ENCODE assay signal across 8 cellular contexts in the genomic region with DNA sequence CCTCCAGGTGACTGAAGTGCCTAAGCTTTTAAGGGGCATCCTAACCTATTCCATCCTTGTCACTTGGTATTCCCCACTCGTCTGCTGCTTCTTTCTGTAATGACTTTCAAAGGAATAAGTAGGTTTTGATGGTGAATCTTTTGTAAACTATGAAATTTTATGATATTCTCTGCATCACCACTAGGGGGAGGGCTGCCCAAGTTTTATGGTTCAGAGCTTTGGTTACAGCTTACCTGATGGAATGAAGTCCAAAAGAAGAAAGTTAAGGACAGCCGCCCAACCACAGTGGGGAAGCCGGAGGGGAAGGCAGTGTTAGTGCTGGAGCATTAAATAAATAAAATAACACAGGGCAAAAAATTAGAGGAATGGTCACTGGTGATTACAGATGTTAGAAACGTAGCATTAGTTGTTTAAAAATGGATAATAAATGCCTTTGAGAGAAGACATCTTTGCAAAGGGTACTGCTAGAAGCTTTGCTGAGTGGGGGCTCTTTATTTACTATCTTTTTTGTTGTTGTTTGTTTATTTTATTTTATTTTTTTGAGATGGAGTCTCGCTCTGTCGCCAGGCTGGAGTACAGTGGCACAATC.
DNase-seq lines count a peak whose midpoint lies in the region; ATAC-seq, FAIRE-seq and TF ChIP-seq lines count a peak whose summit lies in the region.

No MANE protein-coding gene starts in this region.

- no peak overlapping the region for H3K27ac Mint-ChIP-seq in neural crest cell (ENCODE audit: unreplicated experiment)

- DNase-seq in cardiac muscle cell (ENCODE audit: low read depth in 1 of 2, low spot score in 1 of 2) (peak; percentile 33 to 55), left ventricle myocardium superior (no peak), RKO (ENCODE audit: low spot score) (peak; percentile 34), H1 (ENCODE audit: low read depth in 1 of 2, low spot score in 2 of 2) (peak; percentile 29 to 63), neural crest cell (ENCODE audit: low read depth, low spot score) (peak; percentile 42)
- DNase-seq in activated CD8-positive, alpha-beta memory T cell treated with anti-CD3 and anti-CD28 coated beads, Interleukin-2, amount 50 U/mL, for 48 hours: no peak

- TF ChIP-seq EP300 in H1 (IDR thresholded peaks at IDR 0.05; ENCODE audit: borderline replicate concordance in 1 of 2, low read depth in 2 of 2, low read length in 2 of 2): no peak

- H3K36me3 ChIP-seq in cardiac muscle cell (no peaks in the 10 kb centered on the region), H1 (ENCODE audit: control insufficient read depth in 2 of 4, insufficient read depth in 4 of 4, low read length in 3 of 4) (no peaks in the 10 kb centered on the region)

- no peak for FAIRE-seq in H1 (lab: Jason Lieb, UNC)

- H3K4me3 Mint-ChIP-seq in neural crest cell: no peak overlapping the region

- H3K9ac ChIP-seq in H1 (replicated peaks in 1 of 4; ENCODE audit: extremely low read depth in 1 of 4, low read depth in 3 of 4, low read length in 3 of 4): no peak overlapping the region

- no peak overlapping the region for H2BK15ac ChIP-seq in H1 (ENCODE audit: low read length)

- WGBS in H1 (ENCODE audit: extremely low coverage in 1 of 2, insufficient coverage in 1 of 2, insufficient read length in 1 of 2, insufficient replicate concordance in 2 of 2, low coverage in 1 of 2, low lambda C conversion rate in 2 of 2, missing lambda C conversion rate in 1 of 2), 2 experiments: 82% methylated on average over 6 of the region's 6 CpGs; no CpG with 5 or more reads in 1 of the 2 experiments

- H3K27ac ChIP-seq in cardiac muscle cell: no peak overlapping the region
- H3K27ac ChIP-seq in H1 (ENCODE audit: low read depth, low read length): no peak overlapping the region

- no peak overlapping the region for H3K4me2 ChIP-seq in H1 (ENCODE audit: insufficient read depth in 1 of 2, low read depth in 2 of 2, low read length in 2 of 2)

- no peak overlapping the region for H2BK12ac ChIP-seq in H1 (ENCODE audit: low read depth, low read length)

- no peaks in the 10 kb centered on the region for H3K36me3 Mint-ChIP-seq in neural crest cell (ENCODE audit: low read depth)

- H3K56ac ChIP-seq in H1 (replicated peaks; ENCODE audit: insufficient read length, low read depth, low read length): no peak overlapping the region

- CTCF ChIA-PET in H1 (lab: Charles Lee; ENCODE audit: partially characterized antibody): interaction anchor here (0.6 to 4.4 kb wide), 49 partner anchors 8 to 742 kb away, joined by 3 to 27 read pairs (median 4); partner anchors contain the start of gene GBA3

- no peak overlapping the region for H2BK120ac ChIP-seq in H1 (replicated peaks; ENCODE audit: low read depth, low read length)

- no peak overlapping the region for H3K14ac ChIP-seq in H1 (ENCODE audit: insufficient read length)

- intact Hi-C loops in left ventricle myocardium superior (cut with micrococcal nuclease): no loop called here

- H3K27me3 ChIP-seq in cardiac muscle cell (no peaks in the 10 kb centered on the region), H1 (replicated peaks in 1 of 4; ENCODE audit: control insufficient read depth in 3 of 4, extremely low read depth in 1 of 4, insufficient read depth in 3 of 4, low read length in 3 of 4) (no peaks in the 10 kb centered on the region)

- POLR2A ChIA-PET in H1 (lab: Charles Lee; ENCODE audit: partially characterized antibody): no interaction called here

- TF ChIP-seq CTCF in cardiac muscle cell (IDR thresholded peaks at IDR 0.05; ENCODE audit: low read depth, low read length) (peak; percentile 72), H1 (IDR thresholded peaks at IDR 0.05; ENCODE audit: control extremely low read depth in 1 of 3, insufficient read depth in 1 of 3, low read depth in 1 of 3, low read length in 3 of 3) (peak in 2 of 3 experiments; percentile 54 to 63; a peak in 2 of 4 replicates), neural crest cell (conservative IDR thresholded peaks at IDR 0.05) (peak; percentile 87)

- H4K91ac ChIP-seq in H1 (replicated peaks; ENCODE audit: insufficient read length, low read length): no peak overlapping the region

- H3K23ac ChIP-seq in H1 (ENCODE audit: insufficient read length): no peak overlapping the region

- no peaks in the 10 kb centered on the region for H3K79me2 ChIP-seq in H1 (ENCODE audit: control insufficient read depth in 1 of 2, insufficient read depth in 2 of 2, low read length in 2 of 2)

- H4K20me1 ChIP-seq in H1 (replicated peaks in 1 of 2; ENCODE audit: control insufficient read depth in 1 of 2, insufficient read depth in 2 of 2, low read length in 2 of 2): no peaks in the 10 kb centered on the region

- no peak overlapping the region for H4K5ac ChIP-seq in H1 (ENCODE audit: insufficient read length, low read depth, low read length)

- ATAC-seq in left ventricle myocardium superior (no peak), HG03460 (IDR thresholded peaks at IDR 0.05; ENCODE audit: unreplicated experiment) (peak; percentile 57), HG03520 (IDR thresholded peaks at IDR 0.05; ENCODE audit: unreplicated experiment) (no peak)

- no peaks in the 10 kb centered on the region for H3K9me3 Mint-ChIP-seq in neural crest cell

- H2BK5ac ChIP-seq in H1 (ENCODE audit: low read depth, low read length): no peak overlapping the region

- H3K9me3 ChIP-seq in cardiac muscle cell (ENCODE audit: low read depth): no peaks in the 10 kb centered on the region
- no peaks in the 10 kb centered on the region for H3K9me3 ChIP-seq in H1 (ENCODE audit: insufficient read depth in 2 of 2, low read depth in 1 of 2, low read length in 1 of 2)

- no peak overlapping the region for H2AFZ ChIP-seq in H1 (ENCODE audit: low read length)

- TF ChIP-seq POLR2A in H1 (IDR thresholded peaks at IDR 0.05; ENCODE audit: control extremely low read depth in 1 of 2, low read depth in 2 of 2, low read length in 2 of 2): no peak

- peaks cover 9% of the 10 kb centered on the region for H3K4me1 ChIP-seq in cardiac muscle cell (ENCODE audit: low read depth)
- no peaks in the 10 kb centered on the region for H3K4me1 ChIP-seq in H1 (replicated peaks in 1 of 4; ENCODE audit: control insufficient read depth in 3 of 4, insufficient read depth in 4 of 4, low read length in 3 of 4)

- H3K18ac ChIP-seq in H1 (ENCODE audit: extremely low read depth, low read length): no peak overlapping the region

- H3K27me3 Mint-ChIP-seq in neural crest cell (ENCODE audit: low read depth): no peaks in the 10 kb centered on the region

- no peak overlapping the region for H2AK5ac ChIP-seq in H1 (ENCODE audit: low read depth, low read length)

- H2BK20ac ChIP-seq in H1 (ENCODE audit: low read length): no peak overlapping the region

- peaks cover 16% of the 10 kb centered on the region for H3K4me1 Mint-ChIP-seq in neural crest cell

- H3K23me2 ChIP-seq in H1 (ENCODE audit: low read depth, low read length): peaks cover 3% of the 10 kb centered on the region; the same call in 1 of the 2 replicates

- H3K4me3 ChIP-seq in cardiac muscle cell: no peak overlapping the region
- no peak overlapping the region for H3K4me3 ChIP-seq in H1 (ENCODE audit: extremely low read depth in 1 of 4, insufficient read depth in 2 of 4, low read depth in 3 of 4, low read length in 4 of 4)

- H4K8ac ChIP-seq in H1 (ENCODE audit: extremely low read depth, insufficient read depth, low read length): no peak overlapping the region

- no peaks in the 10 kb centered on the region for H3K79me1 ChIP-seq in H1 (ENCODE audit: low read depth, low read length)

- TF ChIP-seq RAD21 in H1 (IDR thresholded peaks at IDR 0.05 in 1 of 2, conservative IDR thresholded peaks at IDR 0.05 in 1 of 2; ENCODE audit: low read depth in 2 of 2, low read length in 2 of 2): peak; percentile 71 to 72

- H3K4ac ChIP-seq in H1 (replicated peaks; ENCODE audit: insufficient read length, low read depth, low read length): no peak overlapping the region

TF ChIP-seq in H1, 55 proteins besides CTCF, POLR2A, EP300 and RAD21 (continues in another document):
- TF ChIP-seq, protein P1, sequence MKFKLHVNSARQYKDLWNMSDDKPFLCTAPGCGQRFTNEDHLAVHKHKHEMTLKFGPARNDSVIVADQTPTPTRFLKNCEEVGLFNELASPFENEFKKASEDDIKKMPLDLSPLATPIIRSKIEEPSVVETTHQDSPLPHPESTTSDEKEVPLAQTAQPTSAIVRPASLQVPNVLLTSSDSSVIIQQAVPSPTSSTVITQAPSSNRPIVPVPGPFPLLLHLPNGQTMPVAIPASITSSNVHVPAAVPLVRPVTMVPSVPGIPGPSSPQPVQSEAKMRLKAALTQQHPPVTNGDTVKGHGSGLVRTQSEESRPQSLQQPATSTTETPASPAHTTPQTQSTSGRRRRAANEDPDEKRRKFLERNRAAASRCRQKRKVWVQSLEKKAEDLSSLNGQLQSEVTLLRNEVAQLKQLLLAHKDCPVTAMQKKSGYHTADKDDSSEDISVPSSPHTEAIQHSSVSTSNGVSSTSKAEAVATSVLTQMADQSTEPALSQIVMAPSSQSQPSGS (IDR thresholded peaks at IDR 0.05; ENCODE audit: low read length): no peak
- TF ChIP-seq TBP (IDR thresholded peaks at IDR 0.05; ENCODE audit: low read depth, low read length) (no peak), ZNF274 (IDR thresholded peaks at IDR 0.05; ENCODE audit: borderline replicate concordance, extremely low read depth, low read length) (no peak), TAF1 (IDR thresholded peaks at IDR 0.05; ENCODE audit: low read depth, low read length) (no peak), NRF1 (IDR thresholded peaks at IDR 0.05; ENCODE audit: low read depth, low read length) (no peak), RFX5 (IDR thresholded peaks at IDR 0.05; ENCODE audit: borderline replicate concordance, low read depth, low read length) (no peak), TAF7 (optimal IDR thresholded peaks at IDR 0.05; ENCODE audit: borderline replicate concordance, low read depth, low read length) (no peak), HDAC6 (IDR thresholded peaks at IDR 0.05; ENCODE audit: low read depth, low read length) (no peak), PHF8 (conservative IDR thresholded peaks at IDR 0.05; ENCODE audit: low read depth, low read length) (no peak), KDM5A (IDR thresholded peaks at IDR 0.05; ENCODE audit: low read length) (no peak), SAP30 (IDR thresholded peaks at IDR 0.05; ENCODE audit: insufficient read depth, insufficient replicate concordance, low read length) (no peak)

Comparison
In these comparisons a context has a peak if more than half of its experiments do, and no peak if none do; other contexts are left out.
1. DNase-seq: peak in cardiac muscle cell (2 of 2), RKO (single experiment), H1 (2 of 2) and neural crest cell (single experiment); none in left ventricle myocardium superior (single experiment) and activated CD8-positive, alpha-beta memory T cell treated with anti-CD3 and anti-CD28 coated beads, Interleukin-2, amount 50 U/mL, for 48 hours (single experiment).
2. Peak in every context shown above with its lines, with median percentiles within 50 percentile points of each other: CTCF ChIP-seq.